Comparison of ENCODE assay signal across 21 cellular contexts in genomic region chr4:153398713-153399112, GRCh38. TPM values are rescaled to one million over a fixed set of nuclear protein-coding genes. Genes with fewer than 3 reads are reported as not detected.
"Had no signal": no experiment of that assay in that cellular context is flagged by ENCODE, and none has a peak within 500 bp of the region (broad histone marks: within the 10 kb centered on the region; RNA-seq: fewer than 3 reads in every experiment).

No MANE protein-coding gene starts in this region.

- H3K27ac ChIP-seq: neutrophil, right atrium auricular region, suprapubic skin had no signal

- DNase-seq: activated CD4-positive, alpha-beta memory T cell treated with anti-CD3 and anti-CD28 coated beads, Interleukin-2, amount 10 ng/mL, durations not matched to agents 7 days and 5 days; activated CD4-positive, alpha-beta T cell treated with anti-CD3 and anti-CD28 coated beads for 4 hours; activated effector memory CD4-positive, alpha-beta T cell treated with Interleukin-2 at 50 U/mL for 16 hours; activated naive CD4-positive, alpha-beta T cell treated with anti-CD3 and anti-CD28 coated beads, Interleukin-2, amount 50 U/mL, for 16 hours; activated T-cell treated with anti-CD3 and anti-CD28 coated beads, Interleukin-2, amount 50 U/mL, for 24 hours; central memory CD4-positive, alpha-beta T cell; cortex of kidney; effector CD4-positive, alpha-beta T cell; foreskin fibroblast; immature natural killer cell; mucosa of descending colon; natural killer cell; posterior cingulate gyrus; stimulated activated naive CD8-positive, alpha-beta T cell treated with anti-CD3 and anti-CD28 coated beads, Interleukin-15, Interleukin-2, amounts not matched to agents 100 U/mL and 50 U/mL, for 24 hours; T-helper 2 cell had no signal

- H3K27me3 ChIP-seq: neutrophil, right atrium auricular region, suprapubic skin had no signal

- H3K4me2 ChIP-seq: smooth muscle cell had no signal

- FAIRE-seq: TTC549 had no signal

- H3K36me3 ChIP-seq: neutrophil, right atrium auricular region, suprapubic skin had no signal

- H3K4me1 ChIP-seq: right atrium auricular region, suprapubic skin had no signal

- ATAC-seq: mucosa of descending colon; natural killer cell; stimulated activated naive CD8-positive, alpha-beta T cell treated with anti-CD3 and anti-CD28 coated beads, Interleukin-15, Interleukin-2, amounts not matched to agents 100 U/mL and 50 U/mL, for 24 hours; WTC11 had no signal

- H3K9me3 ChIP-seq: mucosa of descending colon, neutrophil, right atrium auricular region, suprapubic skin had no signal

- H3K4me3 ChIP-seq: mucosa of descending colon, right atrium auricular region, smooth muscle cell, suprapubic skin had no signal

RNA-seq across cellular contexts. Expression of gene MND1, which starts 54.2 kb away (rescaled TPM):
- total RNA-seq: right atrium auricular region, suprapubic skin had no signal
